In genomic region chr3:76044601-76045600, GRCh38 we compare ENCODE assay signal across 8 cellular contexts.
A peak's percentile ranks its signal among the peaks of the same experiment; 100 is the strongest.
DNase-seq lines count a peak whose midpoint lies in the region; ATAC-seq and TF ChIP-seq lines count a peak whose summit lies in the region.

No MANE protein-coding gene starts in this region.

- H3K9me2 ChIP-seq in OCI-LY7 (ENCODE audit: insufficient read depth, low read length), result no peaks in the 10 kb centered on the region

- no peaks in the 10 kb centered on the region for H4K20me1 ChIP-seq in OCI-LY7 (ENCODE audit: insufficient read depth, low read length)

- BruUV-seq in A673 (replicated peaks; lab: Mats Ljungman, UMichigan) (no TSS peak), OCI-LY7 (replicated peaks; lab: Mats Ljungman, UMichigan) (no TSS peak)

- TF ChIP-seq CTCF in A673 (conservative IDR thresholded peaks at IDR 0.05; ENCODE audit: low read depth, low read length) (peak; percentile 64), OCI-LY7 (conservative IDR thresholded peaks at IDR 0.05; ENCODE audit: low read length) (peak; percentile 92)

- H3K4me1 ChIP-seq in A673 (ENCODE audit: insufficient read depth, low read length, poor library complexity, severe bottlenecking) (no peaks in the 10 kb centered on the region), ES-I3 (ENCODE audit: insufficient read depth, low read length) (peaks cover 49% of the 10 kb centered on the region), OCI-LY7 (ENCODE audit: insufficient read depth, low read length, poor library complexity, severe bottlenecking) (no peaks in the 10 kb centered on the region)

- H3K9me3 ChIP-seq in A673 (ENCODE audit: low read depth, low read length, poor library complexity, severe bottlenecking) (no peaks in the 10 kb centered on the region), ES-I3 (ENCODE audit: control insufficient read depth, insufficient read depth, low read length) (no peaks in the 10 kb centered on the region), OCI-LY7 (ENCODE audit: low read length) (no peaks in the 10 kb centered on the region)

- H3K4me2 ChIP-seq in OCI-LY7 (ENCODE audit: low read length), result no peak overlapping the region

- no peak for ATAC-seq in HG03097 (IDR thresholded peaks at IDR 0.05; ENCODE audit: low FRiP score, unreplicated experiment)
- ATAC-seq in left lobe of liver, result no peak

- H3K36me3 ChIP-seq in A673 (ENCODE audit: insufficient read depth, low read length, poor library complexity, severe bottlenecking), result no peaks in the 10 kb centered on the region
- H3K36me3 ChIP-seq in ES-I3 (ENCODE audit: insufficient read depth, low read length), result no peaks in the 10 kb centered on the region
- no peaks in the 10 kb centered on the region for H3K36me3 ChIP-seq in OCI-LY7 (ENCODE audit: insufficient read depth, low read length)

- POLR2A ChIA-PET in A673 (lab: Charles Lee; ENCODE audit: low non-redundant PET) (no interaction called here), OCI-LY7 (lab: Charles Lee) (interaction anchor here (0.6 kb wide), 1 partner anchor 159 kb away, joined by 4 read pairs; no protein-coding TSS in a partner anchor)

- H3K79me2 ChIP-seq in OCI-LY7 (ENCODE audit: insufficient read depth, low read depth, low read length), result no peaks in the 10 kb centered on the region

- H3K9ac ChIP-seq in ES-I3 (ENCODE audit: low read depth, low read length), result peak overlapping the region; percentile 36; the same call in 1 of the 2 replicates

- H3K27me3 ChIP-seq in A673 (replicated peaks; ENCODE audit: insufficient read depth, low read depth, low read length, poor library complexity), result no peaks in the 10 kb centered on the region

- intact Hi-C loops in A673 (cut with micrococcal nuclease; ENCODE audit: unreplicated experiment) (loop anchor here (5.0 kb wide), 1 partner anchor 228 kb away; no protein-coding TSS in a partner anchor), OCI-LY7 (cut with micrococcal nuclease; ENCODE audit: unreplicated experiment) (loop anchor here (10.0 kb wide), 1 partner anchor 320 kb away; no protein-coding TSS in a partner anchor)

- no peak overlapping the region; the same call in 1 of the 2 replicates for H2AFZ ChIP-seq in OCI-LY7 (ENCODE audit: low read length)

- CTCF ChIA-PET in A673 (lab: Charles Lee) (no interaction called here), OCI-LY7 (lab: Charles Lee; ENCODE audit: unreplicated experiment) (no interaction called here)

- H3K27ac ChIP-seq in A673 (ENCODE audit: low read depth, low read length, poor library complexity, severe bottlenecking) (no peak overlapping the region), OCI-LY7 (ENCODE audit: low read depth, low read length, poor library complexity, severe bottlenecking) (no peak overlapping the region)

- H3K4me3 ChIP-seq in A673 (ENCODE audit: low read depth, low read length, poor library complexity, severe bottlenecking), result no peak overlapping the region
- no peak overlapping the region for H3K4me3 ChIP-seq in OCI-LY7 (ENCODE audit: low read depth, low read length, poor library complexity, severe bottlenecking)

- DNase-seq in A673 (ENCODE audit: low spot score), result peak; percentile 39
- peak; percentile 27 for DNase-seq in OCI-LY7 (ENCODE audit: low spot score)
- peak; percentile 38 for DNase-seq in fibroblast of the conjunctiva (ENCODE audit: low read depth)
- DNase-seq in stimulated activated CD8-positive, alpha-beta memory T cell treated with anti-CD3 and anti-CD28 coated beads, Interleukin-4, amount 100 ng/mL, for 48 hours, result peak; percentile 33
- no peak for DNase-seq in iPS-NIHi11 (ENCODE audit: low spot score)
- no peak for DNase-seq in left lobe of liver (ENCODE audit: low spot score)

Comparison
In these comparisons a context has a peak if more than half of its experiments do, and no peak if none do; other contexts are left out.
1. DNase-seq: peak in A673 (single experiment), OCI-LY7 (single experiment), fibroblast of the conjunctiva (single experiment) and stimulated activated CD8-positive, alpha-beta memory T cell treated with anti-CD3 and anti-CD28 coated beads, Interleukin-4, amount 100 ng/mL, for 48 hours (single experiment); none in iPS-NIHi11 (single experiment) and left lobe of liver (single experiment).